ENCODE assay signal across 11 cellular contexts in the genomic region with DNA sequence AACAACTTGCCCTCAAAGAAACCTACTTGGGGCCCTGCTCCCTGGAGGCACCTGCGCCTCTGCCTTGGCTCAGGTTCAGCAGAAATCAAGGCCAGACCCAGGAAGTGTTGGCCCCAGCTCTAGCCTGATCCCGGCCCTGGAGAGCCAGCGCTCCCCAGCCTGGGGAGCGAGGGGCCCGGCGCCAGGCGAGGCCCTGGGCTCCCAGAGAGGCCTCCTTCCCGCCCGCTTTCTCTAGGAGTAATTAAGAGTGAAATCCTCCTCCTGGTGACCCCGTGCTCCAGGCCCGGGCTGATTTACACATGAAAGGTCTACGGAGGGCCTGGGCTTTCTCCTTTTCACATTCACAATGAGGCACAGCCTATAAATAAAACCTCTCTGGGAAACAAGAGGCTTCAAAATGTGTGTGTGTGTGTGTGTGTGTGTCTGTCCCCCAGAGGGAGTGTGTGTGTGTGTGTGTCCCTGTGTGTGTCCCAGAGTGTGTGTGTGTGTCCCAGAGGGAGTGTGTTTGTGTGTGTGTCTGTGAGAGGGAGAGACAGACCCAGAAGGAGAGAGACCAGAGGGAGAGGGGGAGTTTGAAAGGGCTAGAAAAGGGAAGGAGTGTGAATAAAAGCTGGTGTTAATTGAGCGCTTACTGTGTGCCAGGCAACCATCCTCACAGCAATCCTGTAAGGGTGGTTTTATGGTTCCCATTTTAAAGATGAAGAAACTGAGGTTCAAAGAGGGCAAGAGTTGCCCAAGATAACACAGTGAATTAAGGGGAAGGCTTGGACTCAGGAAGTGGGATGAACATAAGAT. TPM values are rescaled to one million over a fixed set of nuclear protein-coding genes. Genes with fewer than 3 reads are reported as not detected.
DNase-seq lines count a peak whose midpoint lies in the region; ATAC-seq and TF ChIP-seq lines count a peak whose summit lies in the region.
"Had no signal": no experiment of that assay in that cellular context is flagged by ENCODE, and none has a peak within 500 bp of the region (broad histone marks: within the 10 kb centered on the region; RNA-seq: fewer than 3 reads in every experiment).

No MANE protein-coding gene starts in this region.

- H3K4me3 ChIP-seq in cardiac muscle cell (no peak overlapping the region), mucosa of stomach (ENCODE audit: low read length) (no peak overlapping the region)

- peaks cover 2% of the 10 kb centered on the region for H3K27me3 Mint-ChIP-seq in activated CD4-positive, alpha-beta memory T cell treated with anti-CD3 and anti-CD28 coated beads for 36 hours

- no peaks in the 10 kb centered on the region for H3K9me3 ChIP-seq in cardiac muscle cell (ENCODE audit: low read depth)
- no peaks in the 10 kb centered on the region for H3K9me3 ChIP-seq in mucosa of stomach (ENCODE audit: control insufficient read depth, low read length)

- ATAC-seq in GM18505 (IDR thresholded peaks at IDR 0.05; ENCODE audit: unreplicated experiment), result no peak

- H3K27ac Mint-ChIP-seq in activated CD4-positive, alpha-beta memory T cell treated with anti-CD3 and anti-CD28 coated beads for 36 hours, result no peak overlapping the region
- H3K27ac Mint-ChIP-seq: activated T-cell treated with anti-CD3 and anti-CD28 coated beads, Interleukin-2, amount 50 U/mL, for 24 hours had no signal

- no peaks in the 10 kb centered on the region for H3K36me3 Mint-ChIP-seq in activated CD4-positive, alpha-beta memory T cell treated with anti-CD3 and anti-CD28 coated beads for 36 hours

- no peak for TF ChIP-seq POLR2A in GM18505 (IDR thresholded peaks at IDR 0.05; ENCODE audit: borderline replicate concordance, extremely low read depth, insufficient read depth, insufficient read length)

- intact Hi-C loops in activated CD4-positive, alpha-beta memory T cell treated with anti-CD3 and anti-CD28 coated beads for 36 hours (cut with micrococcal nuclease), result no loop called here

- DNase-seq in Ammon's horn (ENCODE audit: low spot score) (peak; percentile 64), NCI-H774 (lab: John Stamatoyannopoulos, UW) (peak; percentile 34), cardiac muscle cell (ENCODE audit: low read depth in 1 of 2, low spot score in 1 of 2) (peak in 1 of 2 donors; percentile 82)
- DNase-seq in activated CD4-positive, alpha-beta memory T cell treated with anti-CD3 and anti-CD28 coated beads for 36 hours, result no peak
- DNase-seq in stimulated activated CD4-positive, alpha-beta T cell treated with anti-CD3 and anti-CD28 coated beads, Interleukin-12 subunit alpha, Interleukin-12 subunit beta, amount 100 ng/mL, for 4 hours, result no peak
- no peak for DNase-seq in stimulated activated CD4-positive, alpha-beta T cell treated with anti-CD3 and anti-CD28 coated beads, Interleukin-4, amount 100 ng/mL, for 24 hours
- DNase-seq: activated T-cell treated with anti-CD3 and anti-CD28 coated beads, Interleukin-2, amount 50 U/mL, for 24 hours; stimulated activated naive CD4-positive, alpha-beta T cell treated with Interleukin-2 at 50 U/mL for 16 hours had no signal

- POLR2A ChIA-PET in activated CD4-positive, alpha-beta memory T cell treated with anti-CD3 and anti-CD28 coated beads for 36 hours (lab: Charles Lee), result no interaction called here

- no peaks in the 10 kb centered on the region for H3K9me3 Mint-ChIP-seq in activated CD4-positive, alpha-beta memory T cell treated with anti-CD3 and anti-CD28 coated beads for 36 hours
- H3K9me3 Mint-ChIP-seq: activated T-cell treated with anti-CD3 and anti-CD28 coated beads, Interleukin-2, amount 50 U/mL, for 24 hours had no signal

- CTCF ChIA-PET in activated CD4-positive, alpha-beta memory T cell treated with anti-CD3 and anti-CD28 coated beads for 36 hours (lab: Charles Lee), result no interaction called here

- H3K36me3 ChIP-seq in cardiac muscle cell, result no peaks in the 10 kb centered on the region
- H3K36me3 ChIP-seq in mucosa of stomach (ENCODE audit: control insufficient read depth, insufficient read depth, low read length), result no peaks in the 10 kb centered on the region

- peaks cover 10% of the 10 kb centered on the region for H3K4me1 ChIP-seq in cardiac muscle cell (ENCODE audit: low read depth)
- H3K4me1 ChIP-seq in mucosa of stomach (ENCODE audit: control insufficient read depth, insufficient read depth, low read length), result no peaks in the 10 kb centered on the region

- no peak for TF ChIP-seq CTCF in cardiac muscle cell (IDR thresholded peaks at IDR 0.05; ENCODE audit: low read depth, low read length)

- H3K9ac ChIP-seq in mucosa of stomach (ENCODE audit: low read length), result peak overlapping the region; percentile 50

- no peak overlapping the region for H3K4me3 Mint-ChIP-seq in activated CD4-positive, alpha-beta memory T cell treated with anti-CD3 and anti-CD28 coated beads for 36 hours
- H3K4me3 Mint-ChIP-seq: activated T-cell treated with anti-CD3 and anti-CD28 coated beads, Interleukin-2, amount 50 U/mL, for 24 hours had no signal

- H3K4me1 Mint-ChIP-seq in activated CD4-positive, alpha-beta memory T cell treated with anti-CD3 and anti-CD28 coated beads for 36 hours (ENCODE audit: low read depth), result no peaks in the 10 kb centered on the region

- H3K27me3 ChIP-seq in cardiac muscle cell, result no peaks in the 10 kb centered on the region
- peaks cover 4% of the 10 kb centered on the region for H3K27me3 ChIP-seq in mucosa of stomach (ENCODE audit: control insufficient read depth, insufficient read depth, low read length)

- peak overlapping the region; percentile 96 for H3K27ac ChIP-seq in cardiac muscle cell
- H3K27ac ChIP-seq: RWPE1 had no signal

RNA-seq across cellular contexts. Expression of a gene that starts 23.8 kb away (rescaled TPM):
- total RNA-seq in cardiac muscle cell, result 759 and 1,227 TPM in 2 replicates
- 1,076 and 1,511 TPM in 2 replicates for polyA plus RNA-seq in cardiac muscle cell
- total RNA-seq in activated CD4-positive, alpha-beta memory T cell treated with anti-CD3 and anti-CD28 coated beads for 36 hours, result 100 to 1,000 TPM; 474 to 478 TPM

RNA-seq across cellular contexts. Expression of a gene that starts 32.1 kb away (rescaled TPM):
- 11.9 and 21.1 TPM in 2 replicates for total RNA-seq in cardiac muscle cell
- polyA plus RNA-seq in cardiac muscle cell, result 41.9 and 58.8 TPM in 2 replicates
- 10 to 100 TPM; 32.2 to 34.6 TPM for total RNA-seq in activated CD4-positive, alpha-beta memory T cell treated with anti-CD3 and anti-CD28 coated beads for 36 hours

RNA-seq across cellular contexts. Expression of a gene that starts 32.1 kb away (rescaled TPM):
- total RNA-seq in cardiac muscle cell, result 13.8 and 19.3 TPM in 2 replicates
- polyA plus RNA-seq in cardiac muscle cell, result 11.4 and 12.7 TPM in 2 replicates
- 10 to 100 TPM; 35.1 to 37.1 TPM for total RNA-seq in activated CD4-positive, alpha-beta memory T cell treated with anti-CD3 and anti-CD28 coated beads for 36 hours

RNA-seq across cellular contexts. Expression of a gene that starts 45.1 kb away (rescaled TPM):
- 22.5 and 28.8 TPM in 2 replicates for total RNA-seq in cardiac muscle cell
- 26.2 and 38.7 TPM in 2 replicates for polyA plus RNA-seq in cardiac muscle cell
- total RNA-seq in activated CD4-positive, alpha-beta memory T cell treated with anti-CD3 and anti-CD28 coated beads for 36 hours, result 1 to 10 TPM; 1.5 to 2.7 TPM

RNA-seq across cellular contexts. Expression of a gene that starts 55.5 kb away (rescaled TPM):
- 126 and 131 TPM in 2 replicates for total RNA-seq in cardiac muscle cell
- polyA plus RNA-seq in cardiac muscle cell, result 195 and 205 TPM in 2 replicates
- 100 to 1,000 TPM; 218 to 221 TPM for total RNA-seq in activated CD4-positive, alpha-beta memory T cell treated with anti-CD3 and anti-CD28 coated beads for 36 hours

Comparison
In these comparisons a context has a peak if more than half of its experiments do, and no peak if none do; other contexts are left out.
1. DNase-seq: peak in Ammon's horn (single experiment) and NCI-H774 (single experiment); none in activated CD4-positive, alpha-beta memory T cell treated with anti-CD3 and anti-CD28 coated beads for 36 hours (single experiment), stimulated activated CD4-positive, alpha-beta T cell treated with anti-CD3 and anti-CD28 coated beads, Interleukin-12 subunit alpha, Interleukin-12 subunit beta, amount 100 ng/mL, for 4 hours (single experiment) and stimulated activated CD4-positive, alpha-beta T cell treated with anti-CD3 and anti-CD28 coated beads, Interleukin-4, amount 100 ng/mL, for 24 hours (single experiment).